In the genomic region with DNA sequence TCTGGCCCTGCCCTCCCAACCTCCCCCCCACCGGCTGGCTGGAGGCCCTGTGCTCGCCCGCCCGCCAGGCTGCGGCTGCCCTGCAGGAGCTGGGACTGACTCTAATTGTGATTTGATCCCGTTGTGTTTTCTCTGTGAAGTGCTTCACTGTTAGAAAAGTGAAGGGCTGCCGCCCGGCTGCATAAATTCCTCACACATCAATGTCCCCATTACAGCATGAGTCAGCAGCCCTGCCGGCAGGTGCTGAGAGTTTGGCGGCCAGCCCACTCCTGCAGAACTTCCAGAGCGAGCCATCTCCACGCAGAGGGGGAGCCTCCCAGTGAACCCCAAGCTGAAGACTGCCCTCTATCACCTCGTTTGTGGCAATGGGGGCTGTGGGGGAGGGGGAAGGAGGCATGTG, we compare ENCODE assay signal across 1 cellular context.
TF ChIP-seq lines count a peak whose summit lies in the region.

No MANE protein-coding gene starts in this region.

TF ChIP-seq in HEK293, 187 proteins besides CTCF, POLR2A, EP300 and RAD21 (continued from another document):
- peak; percentile 23; the same call in 1 of the 2 replicates for TF ChIP-seq GLIS1 (tag by site-specific recombination; IDR thresholded peaks at IDR 0.05)
- TF ChIP-seq, protein P1, sequence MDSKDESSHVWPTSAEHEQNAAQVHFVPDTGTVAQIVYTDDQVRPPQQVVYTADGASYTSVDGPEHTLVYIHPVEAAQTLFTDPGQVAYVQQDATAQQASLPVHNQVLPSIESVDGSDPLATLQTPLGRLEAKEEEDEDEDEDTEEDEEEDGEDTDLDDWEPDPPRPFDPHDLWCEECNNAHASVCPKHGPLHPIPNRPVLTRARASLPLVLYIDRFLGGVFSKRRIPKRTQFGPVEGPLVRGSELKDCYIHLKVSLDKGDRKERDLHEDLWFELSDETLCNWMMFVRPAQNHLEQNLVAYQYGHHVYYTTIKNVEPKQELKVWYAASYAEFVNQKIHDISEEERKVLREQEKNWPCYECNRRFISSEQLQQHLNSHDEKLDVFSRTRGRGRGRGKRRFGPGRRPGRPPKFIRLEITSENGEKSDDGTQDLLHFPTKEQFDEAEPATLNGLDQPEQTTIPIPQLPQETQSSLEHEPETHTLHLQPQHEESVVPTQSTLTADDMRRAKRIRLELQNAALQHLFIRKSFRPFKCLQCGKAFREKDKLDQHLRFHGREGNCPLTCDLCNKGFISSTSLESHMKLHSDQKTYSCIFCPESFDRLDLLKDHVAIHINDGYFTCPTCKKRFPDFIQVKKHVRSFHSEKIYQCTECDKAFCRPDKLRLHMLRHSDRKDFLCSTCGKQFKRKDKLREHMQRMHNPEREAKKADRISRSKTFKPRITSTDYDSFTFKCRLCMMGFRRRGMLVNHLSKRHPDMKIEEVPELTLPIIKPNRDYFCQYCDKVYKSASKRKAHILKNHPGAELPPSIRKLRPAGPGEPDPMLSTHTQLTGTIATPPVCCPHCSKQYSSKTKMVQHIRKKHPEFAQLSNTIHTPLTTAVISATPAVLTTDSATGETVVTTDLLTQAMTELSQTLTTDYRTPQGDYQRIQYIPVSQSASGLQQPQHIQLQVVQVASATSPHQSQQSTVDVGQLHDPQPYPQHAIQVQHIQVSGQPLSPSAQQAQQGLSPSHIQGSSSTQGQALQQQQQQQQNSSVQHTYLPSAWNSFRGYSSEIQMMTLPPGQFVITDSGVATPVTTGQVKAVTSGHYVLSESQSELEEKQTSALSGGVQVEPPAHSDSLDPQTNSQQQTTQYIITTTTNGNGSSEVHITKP (tag by site-specific recombination; IDR thresholded peaks at IDR 0.05): peak; percentile 93
- TF ChIP-seq, protein P2, sequence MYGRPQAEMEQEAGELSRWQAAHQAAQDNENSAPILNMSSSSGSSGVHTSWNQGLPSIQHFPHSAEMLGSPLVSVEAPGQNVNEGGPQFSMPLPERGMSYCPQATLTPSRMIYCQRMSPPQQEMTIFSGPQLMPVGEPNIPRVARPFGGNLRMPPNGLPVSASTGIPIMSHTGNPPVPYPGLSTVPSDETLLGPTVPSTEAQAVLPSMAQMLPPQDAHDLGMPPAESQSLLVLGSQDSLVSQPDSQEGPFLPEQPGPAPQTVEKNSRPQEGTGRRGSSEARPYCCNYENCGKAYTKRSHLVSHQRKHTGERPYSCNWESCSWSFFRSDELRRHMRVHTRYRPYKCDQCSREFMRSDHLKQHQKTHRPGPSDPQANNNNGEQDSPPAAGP (tag by site-specific recombination; IDR thresholded peaks at IDR 0.05): peak; percentile 79; the same call in 1 of the 2 replicates
- peak; percentile 78 for TF ChIP-seq ZBTB20 (tag by site-specific recombination; IDR thresholded peaks at IDR 0.05)
- TF ChIP-seq SALL2 (tag by site-specific recombination; IDR thresholded peaks at IDR 0.05; ENCODE audit: borderline replicate concordance): no peak
- peak; percentile 49 for TF ChIP-seq ZNF366 (tag by site-specific recombination; conservative IDR thresholded peaks at IDR 0.05)
- TF ChIP-seq ZNF214 (tag by site-specific recombination; IDR thresholded peaks at IDR 0.05; ENCODE audit: borderline replicate concordance): peak; percentile 73
- TF ChIP-seq WT1 (tag by site-specific recombination; IDR thresholded peaks at IDR 0.05): peak; percentile 34; the same call in 1 of the 2 replicates
- peak; percentile 37 for TF ChIP-seq ZNF843 (tag by site-specific recombination; IDR thresholded peaks at IDR 0.05)
- peak; percentile 46; the same call in 1 of the 2 replicates for TF ChIP-seq ZSCAN30 (tag by site-specific recombination; IDR thresholded peaks at IDR 0.05)
- TF ChIP-seq ZNF10 (tag by site-specific recombination; IDR thresholded peaks at IDR 0.05): peak; percentile 93
- TF ChIP-seq ZNF629 (tag by site-specific recombination; IDR thresholded peaks at IDR 0.05): peak; percentile 60
- no peak for TF ChIP-seq ZNF112 (tag by site-specific recombination; IDR thresholded peaks at IDR 0.05)
- no peak for TF ChIP-seq ZNF514 (tag by site-specific recombination; IDR thresholded peaks at IDR 0.05)
- TF ChIP-seq, protein P3, sequence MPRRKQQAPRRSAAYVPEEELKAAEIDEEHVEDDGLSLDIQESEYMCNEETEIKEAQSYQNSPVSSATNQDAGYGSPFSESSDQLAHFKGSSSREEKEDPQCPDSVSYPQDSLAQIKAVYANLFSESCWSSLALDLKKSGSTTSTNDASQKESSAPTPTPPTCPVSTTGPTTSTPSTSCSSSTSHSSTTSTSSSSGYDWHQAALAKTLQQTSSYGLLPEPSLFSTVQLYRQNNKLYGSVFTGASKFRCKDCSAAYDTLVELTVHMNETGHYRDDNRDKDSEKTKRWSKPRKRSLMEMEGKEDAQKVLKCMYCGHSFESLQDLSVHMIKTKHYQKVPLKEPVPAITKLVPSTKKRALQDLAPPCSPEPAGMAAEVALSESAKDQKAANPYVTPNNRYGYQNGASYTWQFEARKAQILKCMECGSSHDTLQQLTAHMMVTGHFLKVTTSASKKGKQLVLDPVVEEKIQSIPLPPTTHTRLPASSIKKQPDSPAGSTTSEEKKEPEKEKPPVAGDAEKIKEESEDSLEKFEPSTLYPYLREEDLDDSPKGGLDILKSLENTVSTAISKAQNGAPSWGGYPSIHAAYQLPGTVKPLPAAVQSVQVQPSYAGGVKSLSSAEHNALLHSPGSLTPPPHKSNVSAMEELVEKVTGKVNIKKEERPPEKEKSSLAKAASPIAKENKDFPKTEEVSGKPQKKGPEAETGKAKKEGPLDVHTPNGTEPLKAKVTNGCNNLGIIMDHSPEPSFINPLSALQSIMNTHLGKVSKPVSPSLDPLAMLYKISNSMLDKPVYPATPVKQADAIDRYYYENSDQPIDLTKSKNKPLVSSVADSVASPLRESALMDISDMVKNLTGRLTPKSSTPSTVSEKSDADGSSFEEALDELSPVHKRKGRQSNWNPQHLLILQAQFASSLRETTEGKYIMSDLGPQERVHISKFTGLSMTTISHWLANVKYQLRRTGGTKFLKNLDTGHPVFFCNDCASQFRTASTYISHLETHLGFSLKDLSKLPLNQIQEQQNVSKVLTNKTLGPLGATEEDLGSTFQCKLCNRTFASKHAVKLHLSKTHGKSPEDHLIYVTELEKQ (tag by site-specific recombination; IDR thresholded peaks at IDR 0.05; ENCODE audit: borderline replicate concordance): 0 out of 2 replicates have a peak, but pooled peaks have one; percentile 54
- no peak for TF ChIP-seq ZNF223 (tag by site-specific recombination; IDR thresholded peaks at IDR 0.05)
- peak; percentile 93 for TF ChIP-seq ZIC2 (tag by site-specific recombination; IDR thresholded peaks at IDR 0.05)
- TF ChIP-seq ZNF555 (tag by site-specific recombination; conservative IDR thresholded peaks at IDR 0.05): no peak
- TF ChIP-seq ZNF791 (tag by site-specific recombination; IDR thresholded peaks at IDR 0.05): no peak
- peak; percentile 52; the same call in 1 of the 2 replicates for TF ChIP-seq ZEB2 (tag by site-specific recombination; IDR thresholded peaks at IDR 0.05)
- TF ChIP-seq ZNF121 (tag by site-specific recombination; IDR thresholded peaks at IDR 0.05): no peak
- TF ChIP-seq ZNF24 (tag by site-specific recombination; IDR thresholded peaks at IDR 0.05): peak; percentile 41; the same call in 1 of the 2 replicates
- TF ChIP-seq, protein P4, sequence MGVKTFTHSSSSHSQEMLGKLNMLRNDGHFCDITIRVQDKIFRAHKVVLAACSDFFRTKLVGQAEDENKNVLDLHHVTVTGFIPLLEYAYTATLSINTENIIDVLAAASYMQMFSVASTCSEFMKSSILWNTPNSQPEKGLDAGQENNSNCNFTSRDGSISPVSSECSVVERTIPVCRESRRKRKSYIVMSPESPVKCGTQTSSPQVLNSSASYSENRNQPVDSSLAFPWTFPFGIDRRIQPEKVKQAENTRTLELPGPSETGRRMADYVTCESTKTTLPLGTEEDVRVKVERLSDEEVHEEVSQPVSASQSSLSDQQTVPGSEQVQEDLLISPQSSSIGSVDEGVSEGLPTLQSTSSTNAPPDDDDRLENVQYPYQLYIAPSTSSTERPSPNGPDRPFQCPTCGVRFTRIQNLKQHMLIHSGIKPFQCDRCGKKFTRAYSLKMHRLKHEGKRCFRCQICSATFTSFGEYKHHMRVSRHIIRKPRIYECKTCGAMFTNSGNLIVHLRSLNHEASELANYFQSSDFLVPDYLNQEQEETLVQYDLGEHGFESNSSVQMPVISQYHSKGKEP (tag by site-specific recombination; IDR thresholded peaks at IDR 0.05): peak; percentile 82
- no peak for TF ChIP-seq SP2 (tag by site-specific recombination; IDR thresholded peaks at IDR 0.05)
- peak; percentile 68 for TF ChIP-seq SP7 (tag by site-specific recombination; IDR thresholded peaks at IDR 0.05)
- peak; percentile 52; the same call in 1 of the 2 replicates for TF ChIP-seq ZNF184 (tag by site-specific recombination; IDR thresholded peaks at IDR 0.05)
- TF ChIP-seq ZNF660 (tag by site-specific recombination; IDR thresholded peaks at IDR 0.05): peak; percentile 88
